Comparison of ENCODE assay signal across 1 cellular context in genomic region chr1:248596615-248597014, GRCh38.
TF ChIP-seq lines count a peak whose summit lies in the region.

No MANE protein-coding gene starts in this region.

TF ChIP-seq in WTC11, 78 proteins besides CTCF, POLR2A, EP300 and RAD21 (continued from another document):
- no peak for TF ChIP-seq IRF2 (CRISPR knock-in tag; IDR thresholded peaks at IDR 0.05; ENCODE audit: borderline replicate concordance, low read depth)
- TF ChIP-seq USF1 (CRISPR knock-in tag; IDR thresholded peaks at IDR 0.05) = no peak
TF ChIP-seq in WTC11: peak in this region for 0.
